Comparison of ENCODE assay signal across 1 cellular context in genomic region chr5:142977363-142978051, GRCh38.
TF ChIP-seq lines count a peak whose summit lies in the region.

No MANE protein-coding gene starts in this region.

TF ChIP-seq in GM12878, 131 proteins besides CTCF, POLR2A, EP300 and RAD21 (continued from another document):
- TF ChIP-seq BMI1 (IDR thresholded peaks at IDR 0.05; ENCODE audit: borderline replicate concordance) (no peak), HCFC1 (IDR thresholded peaks at IDR 0.05; ENCODE audit: low read length) (no peak), JUND (IDR thresholded peaks at IDR 0.05; ENCODE audit: low read depth, low read length) (no peak), SUPT20H (IDR thresholded peaks at IDR 0.05; ENCODE audit: borderline replicate concordance, control insufficient read depth, low read depth, low read length) (no peak), RUNX3 (IDR thresholded peaks at IDR 0.05; ENCODE audit: low read length) (peak; percentile 82), NFXL1 (IDR thresholded peaks at IDR 0.05; ENCODE audit: borderline replicate concordance) (no peak), IKZF2 (IDR thresholded peaks at IDR 0.05) (peak; percentile 61 to 65; a peak in 3 of 4 replicates), POU2F2 (IDR thresholded peaks at IDR 0.05; ENCODE audit: borderline replicate concordance, low read depth, low read length) (no peak), ZNF207 (IDR thresholded peaks at IDR 0.05; ENCODE audit: borderline replicate concordance) (no peak), EED (IDR thresholded peaks at IDR 0.05; ENCODE audit: low read depth) (peak; percentile 61; the same call in 1 of the 2 replicates), ZNF384 (IDR thresholded peaks at IDR 0.05; ENCODE audit: borderline replicate concordance, low read depth, low read length) (no peak)
